1 cellular context compared by ENCODE assay signal in genomic region chr4:139988863-139989765, GRCh38.
A peak's percentile ranks its signal among the peaks of the same experiment; 100 is the strongest.
TF ChIP-seq lines count a peak whose summit lies in the region.

No MANE protein-coding gene starts in this region.

TF ChIP-seq in HEK293, 187 proteins besides CTCF, POLR2A, EP300 and RAD21 (continued from another document):
- TF ChIP-seq ZNF658 (tag by site-specific recombination; IDR thresholded peaks at IDR 0.05) (no peak), ZNF514 (tag by site-specific recombination; IDR thresholded peaks at IDR 0.05) (no peak), GLIS2 (tag by site-specific recombination; IDR thresholded peaks at IDR 0.05) (no peak), ZNF76 (tag by site-specific recombination; IDR thresholded peaks at IDR 0.05; ENCODE audit: borderline replicate concordance, low read depth) (no peak), BCL11A (tag by site-specific recombination; IDR thresholded peaks at IDR 0.05; ENCODE audit: low read depth) (no peak), ZNF214 (tag by site-specific recombination; IDR thresholded peaks at IDR 0.05; ENCODE audit: borderline replicate concordance) (no peak), ZNF202 (tag by site-specific recombination; IDR thresholded peaks at IDR 0.05; ENCODE audit: borderline replicate concordance) (no peak), ZNF654 (tag by site-specific recombination; IDR thresholded peaks at IDR 0.05; ENCODE audit: low read depth) (no peak), ZNF792 (tag by site-specific recombination; IDR thresholded peaks at IDR 0.05) (no peak), ZNF747 (tag by site-specific recombination; IDR thresholded peaks at IDR 0.05) (no peak), ZNF132 (tag by site-specific recombination; IDR thresholded peaks at IDR 0.05; ENCODE audit: borderline replicate concordance) (no peak), YY1 (tag by site-specific recombination; IDR thresholded peaks at IDR 0.05) (no peak), ZNF555 (tag by site-specific recombination; conservative IDR thresholded peaks at IDR 0.05) (no peak), ZFHX2 (tag by site-specific recombination; conservative IDR thresholded peaks at IDR 0.05) (peak; percentile 72), ZNF645 (tag by site-specific recombination; IDR thresholded peaks at IDR 0.05) (no peak), ZNF777 (tag by site-specific recombination; IDR thresholded peaks at IDR 0.05; ENCODE audit: borderline replicate concordance) (no peak), SCRT1 (tag by site-specific recombination; IDR thresholded peaks at IDR 0.05; ENCODE audit: borderline replicate concordance) (no peak)
- TF ChIP-seq, protein P1, sequence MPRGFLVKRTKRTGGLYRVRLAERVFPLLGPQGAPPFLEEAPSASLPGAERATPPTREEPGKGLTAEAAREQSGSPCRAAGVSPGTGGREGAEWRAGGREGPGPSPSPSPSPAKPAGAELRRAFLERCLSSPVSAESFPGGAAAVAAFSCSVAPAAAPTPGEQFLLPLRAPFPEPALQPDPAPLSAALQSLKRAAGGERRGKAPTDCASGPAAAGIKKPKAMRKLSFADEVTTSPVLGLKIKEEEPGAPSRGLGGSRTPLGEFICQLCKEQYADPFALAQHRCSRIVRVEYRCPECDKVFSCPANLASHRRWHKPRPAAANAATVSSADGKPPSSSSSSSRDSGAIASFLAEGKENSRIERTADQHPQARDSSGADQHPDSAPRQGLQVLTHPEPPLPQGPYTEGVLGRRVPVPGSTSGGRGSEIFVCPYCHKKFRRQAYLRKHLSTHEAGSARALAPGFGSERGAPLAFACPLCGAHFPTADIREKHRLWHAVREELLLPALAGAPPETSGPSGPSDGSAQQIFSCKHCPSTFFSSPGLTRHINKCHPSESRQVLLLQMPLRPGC (tag by site-specific recombination; IDR thresholded peaks at IDR 0.05): no peak
- TF ChIP-seq, protein P2, sequence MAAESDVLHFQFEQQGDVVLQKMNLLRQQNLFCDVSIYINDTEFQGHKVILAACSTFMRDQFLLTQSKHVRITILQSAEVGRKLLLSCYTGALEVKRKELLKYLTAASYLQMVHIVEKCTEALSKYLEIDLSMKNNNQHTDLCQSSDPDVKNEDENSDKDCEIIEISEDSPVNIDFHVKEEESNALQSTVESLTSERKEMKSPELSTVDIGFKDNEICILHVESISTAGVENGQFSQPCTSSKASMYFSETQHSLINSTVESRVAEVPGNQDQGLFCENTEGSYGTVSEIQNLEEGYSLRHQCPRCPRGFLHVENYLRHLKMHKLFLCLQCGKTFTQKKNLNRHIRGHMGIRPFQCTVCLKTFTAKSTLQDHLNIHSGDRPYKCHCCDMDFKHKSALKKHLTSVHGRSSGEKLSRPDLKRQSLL (tag by site-specific recombination; IDR thresholded peaks at IDR 0.05): no peak
- TF ChIP-seq, protein P3, sequence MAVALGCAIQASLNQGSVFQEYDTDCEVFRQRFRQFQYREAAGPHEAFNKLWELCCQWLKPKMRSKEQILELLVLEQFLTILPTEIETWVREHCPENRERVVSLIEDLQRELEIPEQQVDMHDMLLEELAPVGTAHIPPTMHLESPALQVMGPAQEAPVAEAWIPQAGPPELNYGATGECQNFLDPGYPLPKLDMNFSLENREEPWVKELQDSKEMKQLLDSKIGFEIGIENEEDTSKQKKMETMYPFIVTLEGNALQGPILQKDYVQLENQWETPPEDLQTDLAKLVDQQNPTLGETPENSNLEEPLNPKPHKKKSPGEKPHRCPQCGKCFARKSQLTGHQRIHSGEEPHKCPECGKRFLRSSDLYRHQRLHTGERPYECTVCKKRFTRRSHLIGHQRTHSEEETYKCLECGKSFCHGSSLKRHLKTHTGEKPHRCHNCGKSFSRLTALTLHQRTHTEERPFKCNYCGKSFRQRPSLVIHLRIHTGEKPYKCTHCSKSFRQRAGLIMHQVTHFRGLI (tag by site-specific recombination; IDR thresholded peaks at IDR 0.05): no peak
